ENCODE assay signal across 1 cellular context in the genomic region with DNA sequence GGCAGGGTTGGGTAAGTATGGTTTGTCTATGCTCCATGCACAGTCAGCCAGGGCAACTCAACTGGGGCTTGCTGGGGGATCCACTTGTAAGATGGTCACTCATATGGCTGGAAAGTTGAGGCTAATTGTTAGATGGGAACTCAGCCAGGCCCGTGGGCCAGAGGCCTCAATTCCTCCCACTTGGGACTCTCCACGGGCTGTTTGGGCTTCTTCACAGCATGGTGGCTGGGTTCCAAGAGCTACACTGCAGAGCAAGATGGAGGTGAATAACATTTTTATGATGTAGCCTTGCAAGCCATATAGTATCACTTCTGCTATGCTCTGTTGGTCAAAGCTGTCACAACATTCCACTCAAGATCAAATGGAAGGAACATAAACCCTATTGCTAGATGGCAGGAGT.
TF ChIP-seq lines count a peak whose summit lies in the region.

No MANE protein-coding gene starts in this region.

TF ChIP-seq in WTC11, 78 proteins besides CTCF, POLR2A, EP300 and RAD21 (continued from another document):
- TF ChIP-seq, protein P1, sequence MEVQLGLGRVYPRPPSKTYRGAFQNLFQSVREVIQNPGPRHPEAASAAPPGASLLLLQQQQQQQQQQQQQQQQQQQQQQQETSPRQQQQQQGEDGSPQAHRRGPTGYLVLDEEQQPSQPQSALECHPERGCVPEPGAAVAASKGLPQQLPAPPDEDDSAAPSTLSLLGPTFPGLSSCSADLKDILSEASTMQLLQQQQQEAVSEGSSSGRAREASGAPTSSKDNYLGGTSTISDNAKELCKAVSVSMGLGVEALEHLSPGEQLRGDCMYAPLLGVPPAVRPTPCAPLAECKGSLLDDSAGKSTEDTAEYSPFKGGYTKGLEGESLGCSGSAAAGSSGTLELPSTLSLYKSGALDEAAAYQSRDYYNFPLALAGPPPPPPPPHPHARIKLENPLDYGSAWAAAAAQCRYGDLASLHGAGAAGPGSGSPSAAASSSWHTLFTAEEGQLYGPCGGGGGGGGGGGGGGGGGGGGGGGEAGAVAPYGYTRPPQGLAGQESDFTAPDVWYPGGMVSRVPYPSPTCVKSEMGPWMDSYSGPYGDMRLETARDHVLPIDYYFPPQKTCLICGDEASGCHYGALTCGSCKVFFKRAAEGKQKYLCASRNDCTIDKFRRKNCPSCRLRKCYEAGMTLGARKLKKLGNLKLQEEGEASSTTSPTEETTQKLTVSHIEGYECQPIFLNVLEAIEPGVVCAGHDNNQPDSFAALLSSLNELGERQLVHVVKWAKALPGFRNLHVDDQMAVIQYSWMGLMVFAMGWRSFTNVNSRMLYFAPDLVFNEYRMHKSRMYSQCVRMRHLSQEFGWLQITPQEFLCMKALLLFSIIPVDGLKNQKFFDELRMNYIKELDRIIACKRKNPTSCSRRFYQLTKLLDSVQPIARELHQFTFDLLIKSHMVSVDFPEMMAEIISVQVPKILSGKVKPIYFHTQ (CRISPR knock-in tag; IDR thresholded peaks at IDR 0.05) = no peak
- TF ChIP-seq, protein P2, sequence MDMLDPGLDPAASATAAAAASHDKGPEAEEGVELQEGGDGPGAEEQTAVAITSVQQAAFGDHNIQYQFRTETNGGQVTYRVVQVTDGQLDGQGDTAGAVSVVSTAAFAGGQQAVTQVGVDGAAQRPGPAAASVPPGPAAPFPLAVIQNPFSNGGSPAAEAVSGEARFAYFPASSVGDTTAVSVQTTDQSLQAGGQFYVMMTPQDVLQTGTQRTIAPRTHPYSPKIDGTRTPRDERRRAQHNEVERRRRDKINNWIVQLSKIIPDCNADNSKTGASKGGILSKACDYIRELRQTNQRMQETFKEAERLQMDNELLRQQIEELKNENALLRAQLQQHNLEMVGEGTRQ (CRISPR knock-in tag; IDR thresholded peaks at IDR 0.05) = no peak
- TF ChIP-seq NFE2L1 (CRISPR knock-in tag; IDR thresholded peaks at IDR 0.05) (no peak), ZNF423 (CRISPR knock-in tag; IDR thresholded peaks at IDR 0.05) (no peak)
- TF ChIP-seq, protein P3, sequence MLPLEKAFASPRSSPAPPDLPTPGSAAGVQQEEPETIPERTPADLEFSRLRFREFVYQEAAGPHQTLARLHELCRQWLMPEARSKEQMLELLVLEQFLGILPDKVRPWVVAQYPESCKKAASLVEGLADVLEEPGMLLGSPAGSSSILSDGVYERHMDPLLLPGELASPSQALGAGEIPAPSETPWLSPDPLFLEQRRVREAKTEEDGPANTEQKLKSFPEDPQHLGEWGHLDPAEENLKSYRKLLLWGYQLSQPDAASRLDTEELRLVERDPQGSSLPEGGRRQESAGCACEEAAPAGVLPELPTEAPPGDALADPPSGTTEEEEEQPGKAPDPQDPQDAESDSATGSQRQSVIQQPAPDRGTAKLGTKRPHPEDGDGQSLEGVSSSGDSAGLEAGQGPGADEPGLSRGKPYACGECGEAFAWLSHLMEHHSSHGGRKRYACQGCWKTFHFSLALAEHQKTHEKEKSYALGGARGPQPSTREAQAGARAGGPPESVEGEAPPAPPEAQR (CRISPR knock-in tag; IDR thresholded peaks at IDR 0.05) = no peak
- TF ChIP-seq, protein P4, sequence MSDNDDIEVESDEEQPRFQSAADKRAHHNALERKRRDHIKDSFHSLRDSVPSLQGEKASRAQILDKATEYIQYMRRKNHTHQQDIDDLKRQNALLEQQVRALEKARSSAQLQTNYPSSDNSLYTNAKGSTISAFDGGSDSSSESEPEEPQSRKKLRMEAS (CRISPR knock-in tag; IDR thresholded peaks at IDR 0.05) = no peak
